8 cellular contexts compared by ENCODE assay signal in the genomic region with DNA sequence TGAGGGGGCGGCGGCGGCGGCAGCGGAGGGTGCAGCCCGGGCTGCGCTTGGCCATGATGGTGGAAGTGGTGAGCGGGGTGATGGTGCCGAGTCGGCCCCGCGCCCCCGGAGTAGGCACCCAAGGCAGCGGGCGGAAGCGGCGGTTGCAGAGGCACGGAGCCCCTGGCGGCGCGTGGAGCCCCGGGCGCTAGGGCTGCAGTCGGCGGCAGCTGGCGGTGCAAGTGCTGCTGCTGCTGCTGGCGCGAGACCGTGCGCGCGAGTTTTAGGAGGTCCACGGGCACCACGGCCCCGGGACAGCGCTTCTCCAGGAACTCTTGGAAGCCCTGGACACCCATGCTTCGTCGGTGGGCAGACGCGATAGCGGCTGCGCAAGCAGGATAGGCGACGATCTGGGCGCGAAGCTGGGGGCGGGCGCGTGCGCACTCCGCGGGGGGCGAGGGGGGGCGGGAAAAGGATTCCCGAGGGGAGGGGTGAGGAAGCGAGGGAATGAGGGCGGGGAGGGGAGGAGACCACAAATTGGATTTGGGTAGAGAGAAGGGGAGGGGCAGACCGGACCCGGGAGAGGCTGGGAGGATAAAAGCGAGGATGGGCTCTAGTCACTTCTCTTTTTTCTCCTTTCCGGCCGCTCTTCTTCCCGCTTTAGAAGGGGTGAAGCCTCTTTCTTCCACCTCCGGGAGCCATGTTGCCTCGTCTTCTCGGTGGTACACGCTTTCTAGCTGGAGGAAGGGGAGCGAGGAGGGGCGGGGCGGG. TPM values are rescaled to one million over a fixed set of nuclear protein-coding genes. Genes with fewer than 3 reads are reported as not detected.
A peak's percentile ranks its signal among the peaks of the same experiment; 100 is the strongest.
DNase-seq lines count a peak whose midpoint lies in the region; ATAC-seq, FAIRE-seq and TF ChIP-seq lines count a peak whose summit lies in the region.

A gene with protein sequence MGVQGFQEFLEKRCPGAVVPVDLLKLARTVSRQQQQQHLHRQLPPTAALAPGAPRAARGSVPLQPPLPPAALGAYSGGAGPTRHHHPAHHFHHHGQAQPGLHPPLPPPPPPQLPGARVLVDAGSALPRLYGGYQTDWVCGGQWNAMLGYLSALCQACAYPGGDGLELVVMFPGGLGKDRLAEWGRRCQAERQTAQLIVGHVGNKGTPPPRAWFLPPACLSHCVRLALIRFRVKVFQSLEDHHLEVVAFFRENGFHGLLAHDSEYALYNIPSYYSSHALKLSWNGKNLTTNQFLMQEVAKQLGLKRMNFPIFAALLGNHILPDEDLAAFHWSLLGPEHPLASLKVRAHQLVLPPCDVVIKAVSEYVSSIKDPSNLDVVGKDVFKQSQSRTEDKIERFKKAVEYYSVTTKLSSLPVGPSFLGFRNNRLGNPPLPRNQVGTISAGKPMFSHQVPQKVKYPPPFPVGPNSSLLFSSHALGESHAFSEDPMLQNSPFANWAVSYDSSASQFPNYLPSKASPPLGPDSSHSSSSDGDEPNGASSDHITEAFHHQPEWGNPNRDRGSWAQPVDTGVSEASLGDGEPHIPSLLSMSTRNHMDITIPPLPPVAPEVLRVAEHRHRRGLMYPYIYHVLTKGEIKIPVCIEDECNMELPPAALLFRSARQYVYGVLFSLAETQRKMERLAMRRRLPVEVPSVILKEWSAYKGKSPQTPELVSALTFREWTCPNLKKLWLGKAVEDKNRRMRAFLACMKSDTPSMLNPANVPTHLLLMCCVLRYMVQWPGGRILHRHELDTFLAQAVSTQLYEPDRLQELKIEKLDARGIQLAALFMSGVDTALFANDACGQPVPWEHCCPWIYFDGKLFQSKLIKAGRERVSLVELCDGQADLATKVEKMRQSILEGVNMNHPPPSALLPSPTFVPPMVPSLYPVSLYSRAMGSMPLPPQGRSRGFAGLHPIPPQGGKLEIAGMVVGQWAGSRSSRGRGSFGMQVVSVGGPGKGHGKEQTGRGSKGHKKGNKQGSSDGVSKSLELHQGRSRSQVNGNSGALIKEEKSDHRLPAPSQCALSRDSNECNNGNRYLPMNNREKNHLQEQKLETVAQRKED (minus strand): TSS at position 391 of the 750 bp plus-strand sequence. CDS start 56 bp downstream, at position 335.

- TF ChIP-seq CTCF in lower lobe of right lung (IDR thresholded peaks at IDR 0.05) = no peak

- peaks cover 20 to 34% of the 10 kb centered on the region in 2 donors for H3K4me1 ChIP-seq in duodenal mucosa (ENCODE audit: control insufficient read depth in 1 of 2, insufficient read depth in 2 of 2, low read length in 2 of 2)
- peaks cover 25% of the 10 kb centered on the region for H3K4me1 ChIP-seq in lower lobe of right lung

- H3K4me3 ChIP-seq in duodenal mucosa (ENCODE audit: low read depth in 1 of 2, low read length in 2 of 2) (peak within 1 kb of the TSS; percentile 68 to 79), lower lobe of right lung (peak within 1 kb of the TSS; percentile 79)

- FAIRE-seq in GM19239 (lab: Jason Lieb, UNC) = peak; percentile 91

- ATAC-seq in HG03457 (IDR thresholded peaks at IDR 0.05; ENCODE audit: unreplicated experiment) (peak; percentile 35), lower lobe of right lung (peak; percentile 93 to 95)

- peak; percentile 72 for DNase-seq in Ammon's horn (ENCODE audit: low spot score)
- peak; percentile 28 for DNase-seq in GM19239 (ENCODE audit: insufficient read length, low spot score)
- peak; percentile 68 for DNase-seq in NCI-H774 (lab: John Stamatoyannopoulos, UW)
- peak; percentile 69 to 70 for DNase-seq in activated CD4-positive, alpha-beta T cell treated with anti-CD3 and anti-CD28 coated beads, Interleukin-2, amount 50 U/mL, for 48 hours
- DNase-seq in lower lobe of right lung = peak; percentile 68
- peak; percentile 51 to 53 for DNase-seq in stimulated activated CD4-positive, alpha-beta T cell treated with anti-CD3 and anti-CD28 coated beads, Interleukin-4, amount 100 ng/mL, for 48 hours (ENCODE audit: low read depth in 2 of 2)

- peak within 1 kb of the TSS; percentile 48 to 57 for H3K9ac ChIP-seq in duodenal mucosa (ENCODE audit: low read depth in 1 of 2, low read length in 2 of 2)

- H3K36me3 ChIP-seq in duodenal mucosa (ENCODE audit: control insufficient read depth in 1 of 2, insufficient read depth in 2 of 2, low read length in 2 of 2) = no peaks in the 10 kb centered on the region
- no peaks in the 10 kb centered on the region for H3K36me3 ChIP-seq in lower lobe of right lung

- H3K27me3 ChIP-seq in duodenal mucosa (ENCODE audit: control insufficient read depth in 1 of 2, insufficient read depth in 2 of 2, low read length in 2 of 2) (no peaks in the 10 kb centered on the region), lower lobe of right lung (ENCODE audit: low read depth) (no peaks in the 10 kb centered on the region)

- H3K27ac ChIP-seq in duodenal mucosa (ENCODE audit: low read depth, low read length) (peak within 1 kb of the TSS; percentile 62), lower lobe of right lung (peak within 1 kb of the TSS; percentile 88)

- no peaks in the 10 kb centered on the region for H3K9me3 ChIP-seq in duodenal mucosa (ENCODE audit: control insufficient read depth in 1 of 2, low read length in 2 of 2)
- no peaks in the 10 kb centered on the region for H3K9me3 ChIP-seq in lower lobe of right lung

- intact Hi-C loops in lower lobe of right lung (cut with DNase I) = no loop called here

RNA-seq across cellular contexts. Expression of the gene that starts here (rescaled TPM):
- 9.0 TPM for total RNA-seq in lower lobe of right lung

Comparison
In these comparisons a context has a peak if more than half of its experiments do, and no peak if none do; other contexts are left out.
1. Peak in every context shown above with its lines: DNase-seq, ATAC-seq, H3K4me3 ChIP-seq and H3K27ac ChIP-seq.